Comparison of ENCODE assay signal across 1 cellular context in the genomic region with DNA sequence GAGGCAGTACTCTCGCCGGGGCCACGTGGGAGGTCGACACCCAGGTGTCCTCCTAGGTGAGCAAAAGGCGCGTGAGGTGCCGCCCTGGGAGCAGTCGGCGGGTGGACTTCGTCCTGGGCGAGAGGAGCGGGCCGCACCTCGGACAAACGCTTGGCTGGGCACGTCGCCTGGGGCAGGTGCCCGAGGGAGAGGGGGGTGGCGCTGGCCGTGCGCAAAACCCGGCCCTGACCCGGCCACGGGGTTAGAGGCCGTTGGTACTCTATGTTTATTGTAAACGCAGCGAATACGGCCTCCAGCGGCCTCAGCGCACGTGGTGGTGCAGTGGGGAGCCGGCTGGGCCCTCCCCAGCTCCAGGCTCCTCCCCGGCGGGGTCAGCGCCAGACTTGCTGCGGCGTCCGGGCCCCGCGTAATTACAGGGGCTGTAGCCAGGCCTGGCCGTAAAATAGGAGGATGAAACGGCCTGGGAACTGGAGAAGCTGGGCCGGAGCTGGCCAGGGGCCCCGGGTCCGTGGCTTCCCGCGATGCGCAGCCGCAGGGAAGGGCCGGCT.
A peak's percentile ranks its signal among the peaks of the same experiment; 100 is the strongest.
TF ChIP-seq lines count a peak whose summit lies in the region.

No MANE protein-coding gene starts in this region.

TF ChIP-seq in HepG2, 621 proteins besides CTCF, POLR2A, EP300 and RAD21 (continued from another document and continues in another):
- TF ChIP-seq, protein P1, sequence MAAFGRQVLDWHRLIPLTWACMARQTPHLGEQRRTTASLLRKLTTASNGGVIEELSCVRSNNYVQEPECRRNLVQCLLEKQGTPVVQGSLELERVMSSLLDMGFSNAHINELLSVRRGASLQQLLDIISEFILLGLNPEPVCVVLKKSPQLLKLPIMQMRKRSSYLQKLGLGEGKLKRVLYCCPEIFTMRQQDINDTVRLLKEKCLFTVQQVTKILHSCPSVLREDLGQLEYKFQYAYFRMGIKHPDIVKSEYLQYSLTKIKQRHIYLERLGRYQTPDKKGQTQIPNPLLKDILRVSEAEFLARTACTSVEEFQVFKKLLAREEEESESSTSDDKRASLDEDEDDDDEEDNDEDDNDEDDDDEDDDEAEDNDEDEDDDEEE (CRISPR knock-in tag; IDR thresholded peaks at IDR 0.05) = no peak
- peak; percentile 58; the same call in 1 of the 2 replicates for TF ChIP-seq TCF7 (IDR thresholded peaks at IDR 0.05; ENCODE audit: low read depth)
- peak; percentile 58; the same call in 1 of the 2 replicates for TF ChIP-seq ZNF143 (CRISPR knock-in tag; IDR thresholded peaks at IDR 0.05)
- peak; percentile 44 for TF ChIP-seq WIZ (CRISPR knock-in tag; IDR thresholded peaks at IDR 0.05)
- TF ChIP-seq, protein P2, sequence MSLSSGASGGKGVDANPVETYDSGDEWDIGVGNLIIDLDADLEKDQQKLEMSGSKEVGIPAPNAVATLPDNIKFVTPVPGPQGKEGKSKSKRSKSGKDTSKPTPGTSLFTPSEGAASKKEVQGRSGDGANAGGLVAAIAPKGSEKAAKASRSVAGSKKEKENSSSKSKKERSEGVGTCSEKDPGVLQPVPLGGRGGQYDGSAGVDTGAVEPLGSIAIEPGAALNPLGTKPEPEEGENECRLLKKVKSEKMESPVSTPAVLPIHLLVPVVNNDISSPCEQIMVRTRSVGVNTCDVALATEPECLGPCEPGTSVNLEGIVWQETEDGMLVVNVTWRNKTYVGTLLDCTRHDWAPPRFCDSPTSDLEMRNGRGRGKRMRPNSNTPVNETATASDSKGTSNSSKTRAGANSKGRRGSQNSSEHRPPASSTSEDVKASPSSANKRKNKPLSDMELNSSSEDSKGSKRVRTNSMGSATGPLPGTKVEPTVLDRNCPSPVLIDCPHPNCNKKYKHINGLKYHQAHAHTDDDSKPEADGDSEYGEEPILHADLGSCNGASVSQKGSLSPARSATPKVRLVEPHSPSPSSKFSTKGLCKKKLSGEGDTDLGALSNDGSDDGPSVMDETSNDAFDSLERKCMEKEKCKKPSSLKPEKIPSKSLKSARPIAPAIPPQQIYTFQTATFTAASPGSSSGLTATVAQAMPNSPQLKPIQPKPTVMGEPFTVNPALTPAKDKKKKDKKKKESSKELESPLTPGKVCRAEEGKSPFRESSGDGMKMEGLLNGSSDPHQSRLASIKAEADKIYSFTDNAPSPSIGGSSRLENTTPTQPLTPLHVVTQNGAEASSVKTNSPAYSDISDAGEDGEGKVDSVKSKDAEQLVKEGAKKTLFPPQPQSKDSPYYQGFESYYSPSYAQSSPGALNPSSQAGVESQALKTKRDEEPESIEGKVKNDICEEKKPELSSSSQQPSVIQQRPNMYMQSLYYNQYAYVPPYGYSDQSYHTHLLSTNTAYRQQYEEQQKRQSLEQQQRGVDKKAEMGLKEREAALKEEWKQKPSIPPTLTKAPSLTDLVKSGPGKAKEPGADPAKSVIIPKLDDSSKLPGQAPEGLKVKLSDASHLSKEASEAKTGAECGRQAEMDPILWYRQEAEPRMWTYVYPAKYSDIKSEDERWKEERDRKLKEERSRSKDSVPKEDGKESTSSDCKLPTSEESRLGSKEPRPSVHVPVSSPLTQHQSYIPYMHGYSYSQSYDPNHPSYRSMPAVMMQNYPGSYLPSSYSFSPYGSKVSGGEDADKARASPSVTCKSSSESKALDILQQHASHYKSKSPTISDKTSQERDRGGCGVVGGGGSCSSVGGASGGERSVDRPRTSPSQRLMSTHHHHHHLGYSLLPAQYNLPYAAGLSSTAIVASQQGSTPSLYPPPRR (CRISPR knock-in tag; IDR thresholded peaks at IDR 0.05; ENCODE audit: borderline replicate concordance) = peak; percentile 98
- peak; percentile 95 for TF ChIP-seq ZNF263 (CRISPR knock-in tag; IDR thresholded peaks at IDR 0.05)
- TF ChIP-seq, protein P3, sequence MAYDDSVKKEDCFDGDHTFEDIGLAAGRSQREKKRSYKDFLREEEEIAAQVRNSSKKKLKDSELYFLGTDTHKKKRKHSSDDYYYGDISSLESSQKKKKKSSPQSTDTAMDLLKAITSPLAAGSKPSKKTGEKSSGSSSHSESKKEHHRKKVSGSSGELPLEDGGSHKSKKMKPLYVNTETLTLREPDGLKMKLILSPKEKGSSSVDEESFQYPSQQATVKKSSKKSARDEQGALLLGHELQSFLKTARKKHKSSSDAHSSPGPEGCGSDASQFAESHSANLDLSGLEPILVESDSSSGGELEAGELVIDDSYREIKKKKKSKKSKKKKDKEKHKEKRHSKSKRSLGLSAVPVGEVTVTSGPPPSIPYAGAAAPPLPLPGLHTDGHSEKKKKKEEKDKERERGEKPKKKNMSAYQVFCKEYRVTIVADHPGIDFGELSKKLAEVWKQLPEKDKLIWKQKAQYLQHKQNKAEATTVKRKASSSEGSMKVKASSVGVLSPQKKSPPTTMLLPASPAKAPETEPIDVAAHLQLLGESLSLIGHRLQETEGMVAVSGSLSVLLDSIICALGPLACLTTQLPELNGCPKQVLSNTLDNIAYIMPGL (CRISPR knock-in tag; IDR thresholded peaks at IDR 0.05; ENCODE audit: borderline replicate concordance in 1 of 2, low read depth in 1 of 2) = peak; percentile 18 to 90; a peak in 3 of 4 replicates
- peak; percentile 70 for TF ChIP-seq TAF15 (IDR thresholded peaks at IDR 0.05; ENCODE audit: low read depth, low read length, poor library complexity, severe bottlenecking)
- no peak for TF ChIP-seq ADNP (CRISPR knock-in tag; IDR thresholded peaks at IDR 0.05)
- TF ChIP-seq ZNF382 (CRISPR knock-in tag; IDR thresholded peaks at IDR 0.05; ENCODE audit: borderline replicate concordance) = no peak
- TF ChIP-seq, protein P4, sequence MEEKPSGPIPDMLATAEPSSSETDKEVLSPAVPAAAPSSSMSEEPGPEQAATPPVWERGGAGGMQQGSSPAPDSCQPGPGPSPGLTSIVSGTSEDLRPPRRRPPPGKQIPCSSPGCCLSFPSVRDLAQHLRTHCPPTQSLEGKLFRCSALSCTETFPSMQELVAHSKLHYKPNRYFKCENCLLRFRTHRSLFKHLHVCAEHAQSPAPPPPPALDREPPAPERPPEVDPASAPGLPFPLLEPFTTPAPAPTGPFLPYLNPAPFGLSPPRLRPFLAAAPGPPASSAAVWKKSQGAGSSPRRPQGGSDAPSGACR (CRISPR knock-in tag; IDR thresholded peaks at IDR 0.05) = peak; percentile 79
- TF ChIP-seq SRY (CRISPR knock-in tag; IDR thresholded peaks at IDR 0.05) = peak; percentile 45; the same call in 1 of the 2 replicates
- TF ChIP-seq POLR2G (IDR thresholded peaks at IDR 0.05; ENCODE audit: low read depth, low read length) = peak; percentile 6
- TF ChIP-seq KMT2B (CRISPR knock-in tag; IDR thresholded peaks at IDR 0.05) = peak; percentile 83
- TF ChIP-seq, protein P5, sequence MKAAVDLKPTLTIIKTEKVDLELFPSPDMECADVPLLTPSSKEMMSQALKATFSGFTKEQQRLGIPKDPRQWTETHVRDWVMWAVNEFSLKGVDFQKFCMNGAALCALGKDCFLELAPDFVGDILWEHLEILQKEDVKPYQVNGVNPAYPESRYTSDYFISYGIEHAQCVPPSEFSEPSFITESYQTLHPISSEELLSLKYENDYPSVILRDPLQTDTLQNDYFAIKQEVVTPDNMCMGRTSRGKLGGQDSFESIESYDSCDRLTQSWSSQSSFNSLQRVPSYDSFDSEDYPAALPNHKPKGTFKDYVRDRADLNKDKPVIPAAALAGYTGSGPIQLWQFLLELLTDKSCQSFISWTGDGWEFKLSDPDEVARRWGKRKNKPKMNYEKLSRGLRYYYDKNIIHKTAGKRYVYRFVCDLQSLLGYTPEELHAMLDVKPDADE (CRISPR knock-in tag; IDR thresholded peaks at IDR 0.05) = no peak
- peak; percentile 45 for TF ChIP-seq ZNF124 (CRISPR knock-in tag; IDR thresholded peaks at IDR 0.05)
- TF ChIP-seq KDM4B (CRISPR knock-in tag; IDR thresholded peaks at IDR 0.05) = peak; percentile 95; the same call in 1 of the 2 replicates
- TF ChIP-seq ISX (CRISPR knock-in tag; conservative IDR thresholded peaks at IDR 0.05) = no peak
- TF ChIP-seq, protein P6, sequence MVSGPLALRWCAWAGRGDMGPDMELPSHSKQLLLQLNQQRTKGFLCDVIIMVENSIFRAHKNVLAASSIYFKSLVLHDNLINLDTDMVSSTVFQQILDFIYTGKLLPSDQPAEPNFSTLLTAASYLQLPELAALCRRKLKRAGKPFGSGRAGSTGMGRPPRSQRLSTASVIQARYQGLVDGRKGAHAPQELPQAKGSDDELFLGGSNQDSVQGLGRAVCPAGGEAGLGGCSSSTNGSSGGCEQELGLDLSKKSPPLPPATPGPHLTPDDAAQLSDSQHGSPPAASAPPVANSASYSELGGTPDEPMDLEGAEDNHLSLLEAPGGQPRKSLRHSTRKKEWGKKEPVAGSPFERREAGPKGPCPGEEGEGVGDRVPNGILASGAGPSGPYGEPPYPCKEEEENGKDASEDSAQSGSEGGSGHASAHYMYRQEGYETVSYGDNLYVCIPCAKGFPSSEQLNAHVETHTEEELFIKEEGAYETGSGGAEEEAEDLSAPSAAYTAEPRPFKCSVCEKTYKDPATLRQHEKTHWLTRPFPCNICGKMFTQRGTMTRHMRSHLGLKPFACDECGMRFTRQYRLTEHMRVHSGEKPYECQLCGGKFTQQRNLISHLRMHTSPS (CRISPR knock-in tag; IDR thresholded peaks at IDR 0.05; ENCODE audit: low read depth) = peak; percentile 100
- peak; percentile 97 for TF ChIP-seq PPARG (CRISPR knock-in tag; conservative IDR thresholded peaks at IDR 0.05)
- TF ChIP-seq, protein P7, sequence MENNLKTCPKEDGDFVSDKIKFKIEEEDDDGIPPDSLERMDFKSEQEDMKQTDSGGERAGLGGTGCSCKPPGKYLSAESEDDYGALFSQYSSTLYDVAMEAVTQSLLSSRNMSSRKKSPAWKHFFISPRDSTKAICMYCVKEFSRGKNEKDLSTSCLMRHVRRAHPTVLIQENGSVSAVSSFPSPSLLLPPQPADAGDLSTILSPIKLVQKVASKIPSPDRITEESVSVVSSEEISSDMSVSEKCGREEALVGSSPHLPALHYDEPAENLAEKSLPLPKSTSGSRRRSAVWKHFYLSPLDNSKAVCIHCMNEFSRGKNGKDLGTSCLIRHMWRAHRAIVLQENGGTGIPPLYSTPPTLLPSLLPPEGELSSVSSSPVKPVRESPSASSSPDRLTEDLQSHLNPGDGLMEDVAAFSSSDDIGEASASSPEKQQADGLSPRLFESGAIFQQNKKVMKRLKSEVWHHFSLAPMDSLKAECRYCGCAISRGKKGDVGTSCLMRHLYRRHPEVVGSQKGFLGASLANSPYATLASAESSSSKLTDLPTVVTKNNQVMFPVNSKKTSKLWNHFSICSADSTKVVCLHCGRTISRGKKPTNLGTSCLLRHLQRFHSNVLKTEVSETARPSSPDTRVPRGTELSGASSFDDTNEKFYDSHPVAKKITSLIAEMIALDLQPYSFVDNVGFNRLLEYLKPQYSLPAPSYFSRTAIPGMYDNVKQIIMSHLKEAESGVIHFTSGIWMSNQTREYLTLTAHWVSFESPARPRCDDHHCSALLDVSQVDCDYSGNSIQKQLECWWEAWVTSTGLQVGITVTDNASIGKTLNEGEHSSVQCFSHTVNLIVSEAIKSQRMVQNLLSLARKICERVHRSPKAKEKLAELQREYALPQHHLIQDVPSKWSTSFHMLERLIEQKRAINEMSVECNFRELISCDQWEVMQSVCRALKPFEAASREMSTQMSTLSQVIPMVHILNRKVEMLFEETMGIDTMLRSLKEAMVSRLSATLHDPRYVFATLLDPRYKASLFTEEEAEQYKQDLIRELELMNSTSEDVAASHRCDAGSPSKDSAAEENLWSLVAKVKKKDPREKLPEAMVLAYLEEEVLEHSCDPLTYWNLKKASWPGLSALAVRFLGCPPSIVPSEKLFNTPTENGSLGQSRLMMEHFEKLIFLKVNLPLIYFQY (CRISPR knock-in tag; IDR thresholded peaks at IDR 0.05; ENCODE audit: borderline replicate concordance) = peak; percentile 97
- TF ChIP-seq KMT2A (CRISPR knock-in tag; IDR thresholded peaks at IDR 0.05) = no peak; the same call in 1 of the 2 replicates
- TF ChIP-seq RBFOX2 (IDR thresholded peaks at IDR 0.05; ENCODE audit: low read depth, low read length) = peak; percentile 97
- peak; percentile 46 for TF ChIP-seq ZBTB7B (CRISPR knock-in tag; IDR thresholded peaks at IDR 0.05)
- TF ChIP-seq, protein P8, sequence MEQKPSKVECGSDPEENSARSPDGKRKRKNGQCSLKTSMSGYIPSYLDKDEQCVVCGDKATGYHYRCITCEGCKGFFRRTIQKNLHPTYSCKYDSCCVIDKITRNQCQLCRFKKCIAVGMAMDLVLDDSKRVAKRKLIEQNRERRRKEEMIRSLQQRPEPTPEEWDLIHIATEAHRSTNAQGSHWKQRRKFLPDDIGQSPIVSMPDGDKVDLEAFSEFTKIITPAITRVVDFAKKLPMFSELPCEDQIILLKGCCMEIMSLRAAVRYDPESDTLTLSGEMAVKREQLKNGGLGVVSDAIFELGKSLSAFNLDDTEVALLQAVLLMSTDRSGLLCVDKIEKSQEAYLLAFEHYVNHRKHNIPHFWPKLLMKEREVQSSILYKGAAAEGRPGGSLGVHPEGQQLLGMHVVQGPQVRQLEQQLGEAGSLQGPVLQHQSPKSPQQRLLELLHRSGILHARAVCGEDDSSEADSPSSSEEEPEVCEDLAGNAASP (CRISPR knock-in tag; IDR thresholded peaks at IDR 0.05; ENCODE audit: borderline replicate concordance) = peak; percentile 98
- TF ChIP-seq, protein P9, sequence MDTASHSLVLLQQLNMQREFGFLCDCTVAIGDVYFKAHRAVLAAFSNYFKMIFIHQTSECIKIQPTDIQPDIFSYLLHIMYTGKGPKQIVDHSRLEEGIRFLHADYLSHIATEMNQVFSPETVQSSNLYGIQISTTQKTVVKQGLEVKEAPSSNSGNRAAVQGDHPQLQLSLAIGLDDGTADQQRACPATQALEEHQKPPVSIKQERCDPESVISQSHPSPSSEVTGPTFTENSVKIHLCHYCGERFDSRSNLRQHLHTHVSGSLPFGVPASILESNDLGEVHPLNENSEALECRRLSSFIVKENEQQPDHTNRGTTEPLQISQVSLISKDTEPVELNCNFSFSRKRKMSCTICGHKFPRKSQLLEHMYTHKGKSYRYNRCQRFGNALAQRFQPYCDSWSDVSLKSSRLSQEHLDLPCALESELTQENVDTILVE (CRISPR knock-in tag; IDR thresholded peaks at IDR 0.05) = peak; percentile 93
- TF ChIP-seq ZNF451 (CRISPR knock-in tag; IDR thresholded peaks at IDR 0.05) = no peak
- TF ChIP-seq SNRNP70 (IDR thresholded peaks at IDR 0.05; ENCODE audit: low read depth, low read length) = no peak
- TF ChIP-seq, protein P10, sequence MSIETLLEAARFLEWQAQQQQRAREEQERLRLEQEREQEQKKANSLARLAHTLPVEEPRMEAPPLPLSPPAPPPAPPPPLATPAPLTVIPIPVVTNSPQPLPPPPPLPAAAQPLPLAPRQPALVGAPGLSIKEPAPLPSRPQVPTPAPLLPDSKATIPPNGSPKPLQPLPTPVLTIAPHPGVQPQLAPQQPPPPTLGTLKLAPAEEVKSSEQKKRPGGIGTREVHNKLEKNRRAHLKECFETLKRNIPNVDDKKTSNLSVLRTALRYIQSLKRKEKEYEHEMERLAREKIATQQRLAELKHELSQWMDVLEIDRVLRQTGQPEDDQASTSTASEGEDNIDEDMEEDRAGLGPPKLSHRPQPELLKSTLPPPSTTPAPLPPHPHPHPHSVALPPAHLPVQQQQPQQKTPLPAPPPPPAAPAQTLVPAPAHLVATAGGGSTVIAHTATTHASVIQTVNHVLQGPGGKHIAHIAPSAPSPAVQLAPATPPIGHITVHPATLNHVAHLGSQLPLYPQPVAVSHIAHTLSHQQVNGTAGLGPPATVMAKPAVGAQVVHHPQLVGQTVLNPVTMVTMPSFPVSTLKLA (IDR thresholded peaks at IDR 0.05) = peak; percentile 93
- TF ChIP-seq SMAD3 (CRISPR knock-in tag; IDR thresholded peaks at IDR 0.05) = peak; percentile 98
- TF ChIP-seq POLR2AphosphoS5 (IDR thresholded peaks at IDR 0.05; ENCODE audit: low read depth, low read length) = no peak; the same call in 1 of the 2 replicates
- no peak for TF ChIP-seq GABPA (IDR thresholded peaks at IDR 0.05; ENCODE audit: low read depth, low read length)
- TF ChIP-seq GABPA (CRISPR knock-in tag; IDR thresholded peaks at IDR 0.05; ENCODE audit: low read depth) = no peak
- TF ChIP-seq CCDC6 (CRISPR knock-in tag; IDR thresholded peaks at IDR 0.05) = peak; percentile 96; the same call in 1 of the 2 replicates
